Comparison of ENCODE assay signal across 8 cellular contexts in the genomic region with DNA sequence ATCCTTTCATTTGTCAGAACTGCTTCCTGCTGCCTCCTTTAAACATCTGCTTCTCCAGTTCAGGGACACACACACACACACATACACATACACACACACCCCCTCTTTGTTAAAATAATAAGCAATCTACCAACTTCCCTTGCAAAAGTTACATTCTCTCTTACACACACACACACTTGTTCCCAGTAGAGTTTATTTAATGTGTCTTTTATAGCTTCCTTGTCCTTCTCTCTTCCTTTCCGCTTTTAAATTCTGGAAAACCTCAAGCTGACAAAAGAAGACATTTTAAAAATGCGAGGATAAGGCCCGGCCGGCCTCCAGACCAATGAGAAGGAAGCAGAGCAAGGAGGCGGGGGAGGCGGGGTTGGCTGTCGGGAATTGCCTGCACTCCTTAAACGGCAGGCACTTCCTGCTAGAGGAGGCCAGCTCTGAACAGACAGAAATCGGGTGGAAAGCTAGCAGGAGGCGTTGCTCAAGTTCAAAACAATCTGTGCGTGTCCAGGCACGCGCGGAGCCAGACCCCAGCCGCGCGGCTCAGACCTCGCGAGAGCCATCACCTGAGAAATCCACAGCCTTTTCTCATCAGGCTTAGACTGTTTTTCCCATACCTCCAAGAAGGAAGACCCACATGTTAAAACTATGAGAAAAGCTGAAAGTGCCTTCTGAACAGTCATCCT.
DNase-seq lines count a peak whose midpoint lies in the region; ATAC-seq and TF ChIP-seq lines count a peak whose summit lies in the region.

No MANE protein-coding gene starts in this region.

- H3K36me3 ChIP-seq in WERI-Rb-1 (no peaks in the 10 kb centered on the region), mammary epithelial cell (ENCODE audit: insufficient read depth, low read length) (no peaks in the 10 kb centered on the region), skeletal muscle tissue (ENCODE audit: control insufficient read depth in 3 of 3, insufficient read depth in 3 of 3, low read length in 3 of 3) (no peaks in the 10 kb centered on the region)

- H2AFZ ChIP-seq in mammary epithelial cell (ENCODE audit: low read depth, low read length), result peak overlapping the region; percentile 81

- CTCF ChIA-PET in mammary epithelial cell (lab: Charles Lee; ENCODE audit: low non-redundant PET), result interaction anchor here (0.5 to 1.4 kb wide), 6 partner anchors 14 to 1631 kb away, joined by 3 to 22 read pairs (median 4); a partner anchor contains a TSS

- dilution Hi-C loops in mammary epithelial cell (cut with HindIII; ENCODE audit: low sequenced_read_pairs), result no loop called here

- peak; percentile 97 for ATAC-seq in GM18517 (IDR thresholded peaks at IDR 0.05; ENCODE audit: unreplicated experiment)
- ATAC-seq in HG03025 (IDR thresholded peaks at IDR 0.05; ENCODE audit: low FRiP score, unreplicated experiment), result peak; percentile 89

- intact Hi-C loops in mammary epithelial cell (cut with micrococcal nuclease), result loop anchor here (1.0 to 5.0 kb wide), 4 partner anchors 16 to 396 kb away; a partner anchor contains a TSS

- peak overlapping the region; percentile 68 for H3K4me2 ChIP-seq in mammary epithelial cell (ENCODE audit: insufficient read depth, low read depth, low read length)

- no peaks in the 10 kb centered on the region for H3K9me3 ChIP-seq in WERI-Rb-1 (ENCODE audit: severe bottlenecking)
- no peaks in the 10 kb centered on the region for H3K9me3 ChIP-seq in mammary epithelial cell (replicated peaks; ENCODE audit: insufficient read depth, low read length)
- H3K9me3 ChIP-seq in skeletal muscle tissue (ENCODE audit: control insufficient read depth in 3 of 3, low read length in 3 of 3), result no peaks in the 10 kb centered on the region

- H3K9ac ChIP-seq in mammary epithelial cell (ENCODE audit: insufficient read depth, low read length), result peak overlapping the region; percentile 50
- H3K9ac ChIP-seq in skeletal muscle tissue (ENCODE audit: low read depth in 1 of 3, low read length in 3 of 3), result peak overlapping the region; percentile 48 to 71 (median 55)

- H3K79me2 ChIP-seq in mammary epithelial cell (ENCODE audit: insufficient read depth, low read length), result peaks cover 24% of the 10 kb centered on the region

- H3K27me3 ChIP-seq in WERI-Rb-1 (ENCODE audit: insufficient read depth, low read depth, severe bottlenecking) (no peaks in the 10 kb centered on the region), mammary epithelial cell (ENCODE audit: insufficient read depth, low read length) (no peaks in the 10 kb centered on the region), skeletal muscle tissue (ENCODE audit: control insufficient read depth in 3 of 3, insufficient read depth in 3 of 3, low read length in 3 of 3) (no peaks in the 10 kb centered on the region)

- H3K4me3 ChIP-seq in WERI-Rb-1 (ENCODE audit: low read depth, low read length), result peak overlapping the region; percentile 45
- peak overlapping the region; percentile 25 to 31 (median 30) for H3K4me3 ChIP-seq in mammary epithelial cell (replicated peaks in 1 of 3; ENCODE audit: insufficient read depth in 1 of 3, low read depth in 2 of 3, low read length in 3 of 3)
- H3K4me3 ChIP-seq in skeletal muscle tissue (ENCODE audit: low read length in 3 of 3), result peak overlapping the region; percentile 63 to 83 (median 69)

- no peaks in the 10 kb centered on the region for H4K20me1 ChIP-seq in mammary epithelial cell (ENCODE audit: insufficient read depth, low read length)

- DNase-seq in NCI-H2171 (lab: John Stamatoyannopoulos, UW) (peak; percentile 96), WERI-Rb-1 (peak; percentile 96), mammary epithelial cell (peak; percentile 92), iPS-NIHi11 (ENCODE audit: low spot score) (peak; percentile 94)

- H3K4me1 ChIP-seq in mammary epithelial cell (ENCODE audit: insufficient read depth, low read length) (peaks cover 40% of the 10 kb centered on the region), skeletal muscle tissue (ENCODE audit: control insufficient read depth in 3 of 3, insufficient read depth in 3 of 3, low read length in 3 of 3) (peaks cover 4 to 9% (median 5%) of the 10 kb centered on the region in 3 donors)

- no TSS peak for BruUV-seq in mammary epithelial cell (replicated peaks; lab: Mats Ljungman, UMichigan)

- in situ Hi-C loops in mammary epithelial cell (cut with MboI; ENCODE audit: low sequenced_read_pairs in 2 of 2), result no loop called here

- 0% methylated on average over 17 of the region's 19 CpGs for WGBS in mammary epithelial cell (ENCODE audit: low coverage, missing lambda C conversion rate)

- peak overlapping the region; percentile 67 for H3K27ac ChIP-seq in 22Rv1
- H3K27ac ChIP-seq in WERI-Rb-1, result peak overlapping the region; percentile 85
- peak overlapping the region; percentile 74 for H3K27ac ChIP-seq in mammary epithelial cell (ENCODE audit: insufficient read depth, low read depth, low read length)
- H3K27ac ChIP-seq in skeletal muscle tissue (ENCODE audit: low read depth, low read length), result peak overlapping the region; percentile 46

- no peak for TF ChIP-seq CTCF in 22Rv1 (IDR thresholded peaks at IDR 0.05)
- no peak for TF ChIP-seq CTCF in WERI-Rb-1 (IDR thresholded peaks at IDR 0.05; ENCODE audit: low read depth, low read length)
- TF ChIP-seq CTCF in mammary epithelial cell (conservative IDR thresholded peaks at IDR 0.05 in 1 of 2, IDR thresholded peaks at IDR 0.05 in 1 of 2; ENCODE audit: extremely low read depth in 1 of 2, insufficient read depth in 1 of 2, low read depth in 1 of 2, low read length in 2 of 2), result no peak

Comparison
In these comparisons a context has a peak if more than half of its experiments do, and no peak if none do; other contexts are left out.
1. Peak in every context shown above with its lines: DNase-seq, ATAC-seq, H3K4me3 ChIP-seq and H3K27ac ChIP-seq.